ENCODE assay signal across 18 cellular contexts in the genomic region with DNA sequence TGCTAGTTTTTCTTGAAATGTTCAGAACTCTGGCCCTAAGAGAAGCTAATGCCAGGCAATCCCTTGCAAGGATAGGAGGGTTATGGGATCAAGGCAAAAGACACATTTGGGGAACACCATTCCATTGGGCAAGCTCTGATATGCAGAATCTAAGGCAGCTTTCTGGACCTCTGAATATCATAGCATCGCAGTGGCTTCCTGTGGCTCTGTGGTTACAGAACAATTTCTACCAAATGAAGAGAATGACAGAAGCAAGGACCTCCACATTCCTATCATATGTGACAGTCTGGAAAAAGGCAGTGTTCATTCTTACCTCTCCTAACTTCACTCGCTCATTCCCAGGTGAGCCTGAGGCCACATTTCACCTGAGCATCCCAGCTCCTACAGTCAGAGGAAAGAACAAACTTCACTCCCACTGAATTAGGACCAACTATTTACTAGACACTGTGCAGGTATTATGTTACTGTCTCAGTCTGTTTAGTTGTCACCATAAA.
DNase-seq lines count a peak whose midpoint lies in the region; ATAC-seq and TF ChIP-seq lines count a peak whose summit lies in the region.
"Had no signal": no experiment of that assay in that cellular context is flagged by ENCODE, and none has a peak within 500 bp of the region (broad histone marks: within the 10 kb centered on the region; RNA-seq: fewer than 3 reads in every experiment).

No MANE protein-coding gene starts in this region.

- no peaks in the 10 kb centered on the region for H3K9me3 ChIP-seq in osteoblast (ENCODE audit: low read depth, low read length)

- no peaks in the 10 kb centered on the region for H3K27me3 ChIP-seq in osteoblast (ENCODE audit: insufficient read depth, low read length)

- no peak overlapping the region for H3K4me2 ChIP-seq in osteoblast (ENCODE audit: insufficient read depth, low read length)

- H3K4me1 ChIP-seq in osteoblast (ENCODE audit: insufficient read depth, low read length) = no peaks in the 10 kb centered on the region

- H3K27ac ChIP-seq in osteoblast (ENCODE audit: low read depth, low read length) = no peak overlapping the region

- H3K4me3 ChIP-seq in osteoblast (ENCODE audit: insufficient read depth, low read length) = no peak overlapping the region
- H3K4me3 ChIP-seq: K562 had no signal

- H3K4me3 Mint-ChIP-seq in activated naive CD4-positive, alpha-beta T cell treated with anti-CD3 and anti-CD28 coated beads, Interleukin-2, amount 10 ng/mL, durations not matched to agents 7 days and 5 days = no peak overlapping the region
- H3K4me3 Mint-ChIP-seq in central memory CD8-positive, alpha-beta T cell = no peak overlapping the region
- H3K4me3 Mint-ChIP-seq: B cell had no signal

- no peak for TF ChIP-seq CTCF in osteoblast (IDR thresholded peaks at IDR 0.05; ENCODE audit: extremely low read depth, low read depth, low read length)

- no peaks in the 10 kb centered on the region for H3K79me2 ChIP-seq in osteoblast (ENCODE audit: insufficient read depth, low read length)

- CTCF ChIA-PET in activated naive CD4-positive, alpha-beta T cell treated with anti-CD3 and anti-CD28 coated beads, Interleukin-2, amount 10 ng/mL, durations not matched to agents 7 days and 5 days (lab: Charles Lee) = interaction anchor here (0.6 to 1.2 kb wide), 2 partner anchors 8 to 28 kb away, joined by 3 read pairs; no protein-coding TSS in a partner anchor

- no peaks in the 10 kb centered on the region for H4K20me1 ChIP-seq in osteoblast (ENCODE audit: insufficient read depth, low read length)

- H2AFZ ChIP-seq in osteoblast (ENCODE audit: low read length) = no peak overlapping the region

- ATAC-seq in activated naive CD4-positive, alpha-beta T cell treated with anti-CD3 and anti-CD28 coated beads, Interleukin-2, amount 50 U/mL, for 72 hours = no peak
- no peak for ATAC-seq in central memory CD8-positive, alpha-beta T cell (replicated peaks; ENCODE audit: extremely low read depth, poor library complexity, severe bottlenecking)
- ATAC-seq: K562, PC-3 had no signal

- peaks cover 11% of the 10 kb centered on the region for H3K9me3 Mint-ChIP-seq in activated naive CD4-positive, alpha-beta T cell treated with anti-CD3 and anti-CD28 coated beads, Interleukin-2, amount 10 ng/mL, durations not matched to agents 7 days and 5 days
- peaks cover 0 to 5% of the 10 kb centered on the region in 2 donors for H3K9me3 Mint-ChIP-seq in activated naive CD4-positive, alpha-beta T cell treated with anti-CD3 and anti-CD28 coated beads, Interleukin-2, amount 50 U/mL, for 72 hours
- H3K9me3 Mint-ChIP-seq in central memory CD8-positive, alpha-beta T cell = no peaks in the 10 kb centered on the region
- H3K9me3 Mint-ChIP-seq: CD8-positive, alpha-beta memory T cell had no signal

- H3K36me3 ChIP-seq in osteoblast (ENCODE audit: insufficient read depth, low read length) = no peaks in the 10 kb centered on the region

- H3K4me1 Mint-ChIP-seq in activated naive CD4-positive, alpha-beta T cell treated with anti-CD3 and anti-CD28 coated beads, Interleukin-2, amount 10 ng/mL, durations not matched to agents 7 days and 5 days = peaks cover 39% of the 10 kb centered on the region
- peaks cover 18% of the 10 kb centered on the region for H3K4me1 Mint-ChIP-seq in central memory CD8-positive, alpha-beta T cell

- DNase-seq in activated naive CD4-positive, alpha-beta T cell treated with anti-CD3 and anti-CD28 coated beads, Interleukin-2, amount 10 ng/mL, durations not matched to agents 7 days and 5 days = no peak
- DNase-seq in activated naive CD4-positive, alpha-beta T cell treated with anti-CD3 and anti-CD28 coated beads, Interleukin-2, amount 50 U/mL, for 72 hours (ENCODE audit: low spot score in 2 of 2) = no peak
- DNase-seq in M059J (ENCODE audit: low read depth) (peak; percentile 20), osteoblast (ENCODE audit: insufficient read length, low spot score, missing footprints) (peak; percentile 21), putamen (ENCODE audit: low spot score) (no peak), activated gamma-delta T cell treated with Interleukin-2 at 50 U/mL for 16 hours (no peak)
- DNase-seq in central memory CD8-positive, alpha-beta T cell (ENCODE audit: low spot score in 2 of 2) = no peak
- DNase-seq in activated CD4-positive, CD25-positive, alpha-beta regulatory T cell treated with anti-CD3 and anti-CD28 coated beads, Interleukin-2, amount 50 U/mL, for 72 hours = no peak
- DNase-seq: CD8-positive, alpha-beta memory T cell; DMS79; MV-4-11; NCI-H187; NCI-H526; PC-3; RPMI8226; SHP77 treated with DMSO at 0.1 percent for 48 hours had no signal

- H3K36me3 Mint-ChIP-seq in activated naive CD4-positive, alpha-beta T cell treated with anti-CD3 and anti-CD28 coated beads, Interleukin-2, amount 10 ng/mL, durations not matched to agents 7 days and 5 days = peaks cover 66% of the 10 kb centered on the region
- peaks cover 0 to 7% of the 10 kb centered on the region in 2 donors for H3K36me3 Mint-ChIP-seq in activated naive CD4-positive, alpha-beta T cell treated with anti-CD3 and anti-CD28 coated beads, Interleukin-2, amount 50 U/mL, for 72 hours
- H3K36me3 Mint-ChIP-seq in central memory CD8-positive, alpha-beta T cell (ENCODE audit: insufficient read depth) = no peaks in the 10 kb centered on the region

- peak overlapping the region; percentile 66 for H3K27ac Mint-ChIP-seq in activated naive CD4-positive, alpha-beta T cell treated with anti-CD3 and anti-CD28 coated beads, Interleukin-2, amount 10 ng/mL, durations not matched to agents 7 days and 5 days
- peak overlapping the region in 1 of 2 donors; percentile 3 for H3K27ac Mint-ChIP-seq in activated naive CD4-positive, alpha-beta T cell treated with anti-CD3 and anti-CD28 coated beads, Interleukin-2, amount 50 U/mL, for 72 hours
- peak overlapping the region; percentile 10 for H3K27ac Mint-ChIP-seq in central memory CD8-positive, alpha-beta T cell (ENCODE audit: low read depth)
- H3K27ac Mint-ChIP-seq: B cell had no signal

- no peaks in the 10 kb centered on the region for H3K27me3 Mint-ChIP-seq in activated naive CD4-positive, alpha-beta T cell treated with anti-CD3 and anti-CD28 coated beads, Interleukin-2, amount 10 ng/mL, durations not matched to agents 7 days and 5 days
- no peaks in the 10 kb centered on the region for H3K27me3 Mint-ChIP-seq in central memory CD8-positive, alpha-beta T cell
- H3K27me3 Mint-ChIP-seq: B cell; CD8-positive, alpha-beta memory T cell had no signal

Comparison
In these comparisons a context has a peak if more than half of its experiments do, and no peak if none do; other contexts are left out.
1. DNase-seq: peak in M059J (single experiment) and osteoblast (single experiment); none in activated naive CD4-positive, alpha-beta T cell treated with anti-CD3 and anti-CD28 coated beads, Interleukin-2, amount 10 ng/mL, durations not matched to agents 7 days and 5 days (single experiment), activated naive CD4-positive, alpha-beta T cell treated with anti-CD3 and anti-CD28 coated beads, Interleukin-2, amount 50 U/mL, for 72 hours (0 of 2), central memory CD8-positive, alpha-beta T cell (0 of 2), activated CD4-positive, CD25-positive, alpha-beta regulatory T cell treated with anti-CD3 and anti-CD28 coated beads, Interleukin-2, amount 50 U/mL, for 72 hours (single experiment), putamen (single experiment) and activated gamma-delta T cell treated with Interleukin-2 at 50 U/mL for 16 hours (single experiment).